12 cellular contexts compared by ENCODE assay signal in the genomic region with DNA sequence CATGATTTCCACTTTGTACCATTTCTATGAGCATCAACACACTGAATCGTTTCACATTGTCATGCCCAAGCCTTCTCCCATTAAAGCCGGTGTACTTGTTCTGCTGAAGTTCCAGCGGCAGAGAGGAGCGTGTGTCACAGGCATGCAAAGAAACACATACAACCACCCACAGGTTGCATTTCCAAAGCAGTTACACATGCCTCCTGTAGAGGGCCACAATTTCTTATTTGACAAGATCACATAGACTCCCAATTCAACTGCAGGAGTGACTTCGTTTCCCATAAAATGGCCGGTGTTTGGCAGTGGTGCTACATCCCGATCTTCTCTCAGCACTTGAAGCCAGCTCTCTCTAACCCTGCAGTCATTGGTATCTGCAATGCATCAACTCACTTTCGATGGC.
DNase-seq lines count a peak whose midpoint lies in the region; ATAC-seq, FAIRE-seq and TF ChIP-seq lines count a peak whose summit lies in the region.
"Had no signal": no experiment of that assay in that cellular context is flagged by ENCODE, and none has a peak within 500 bp of the region (broad histone marks: within the 10 kb centered on the region; RNA-seq: fewer than 3 reads in every experiment).

No MANE protein-coding gene starts in this region.

- WGBS in SK-N-SH (ENCODE audit: low lambda C conversion rate), result 6% methylated on average over 8 of the region's 8 CpGs

- POLR2A ChIA-PET in SK-N-SH (lab: Yijun Ruan, JAX), result no interaction called here

- no peaks in the 10 kb centered on the region for H3F3A ChIP-seq in SK-N-SH (replicated peaks; ENCODE audit: insufficient read depth)

- H3K79me2 ChIP-seq in SK-N-SH (ENCODE audit: insufficient read depth), result no peaks in the 10 kb centered on the region

- DNase-seq in SK-N-SH (peak; percentile 8), NCI-H524 treated with DMSO at 0.1 percent for 48 hours (lab: John Stamatoyannopoulos, UW) (peak; percentile 3), bronchial epithelial cell (ENCODE audit: low read depth) (no peak), urothelium cell line (ENCODE audit: low spot score) (peak; percentile 5), omental fat pad (ENCODE audit: low spot score) (no peak)
- DNase-seq: naive thymus-derived CD8-positive, alpha-beta T cell; T-helper 2 cell had no signal

- H3K9ac ChIP-seq in SK-N-SH, result no peak overlapping the region

- no peak overlapping the region for H3K27ac ChIP-seq in SK-N-SH (ENCODE audit: low read depth in 2 of 2, low read length in 1 of 2)
- H3K27ac ChIP-seq: ascending aorta had no signal

- no peak overlapping the region for H2AFZ ChIP-seq in SK-N-SH (ENCODE audit: low read depth)

- H3K36me3 ChIP-seq in SK-N-SH (replicated peaks in 1 of 2; ENCODE audit: control insufficient read depth in 1 of 2, insufficient read depth in 2 of 2, low read length in 1 of 2) (no peaks in the 10 kb centered on the region), bronchial epithelial cell (ENCODE audit: control insufficient read depth, insufficient read depth, low read length) (no peaks in the 10 kb centered on the region)
- H3K36me3 ChIP-seq: ascending aorta had no signal

- H3K9me3 ChIP-seq in SK-N-SH, result no peaks in the 10 kb centered on the region
- H3K9me3 ChIP-seq: ascending aorta had no signal

- no peak for TF ChIP-seq EP300 in SK-N-SH (IDR thresholded peaks at IDR 0.05; ENCODE audit: borderline replicate concordance in 1 of 2, low read depth in 1 of 2, low read length in 1 of 2)

- H3K4me1 ChIP-seq in SK-N-SH (ENCODE audit: control insufficient read depth in 1 of 2, insufficient read depth in 2 of 2, low read depth in 1 of 2, low read length in 1 of 2), result no peaks in the 10 kb centered on the region
- H3K4me1 ChIP-seq: ascending aorta had no signal

- TF ChIP-seq RAD21 in SK-N-SH (IDR thresholded peaks at IDR 0.05; ENCODE audit: low read length), result peak; percentile 27; the same call in 1 of the 2 replicates

- H3K9me2 ChIP-seq in SK-N-SH, result no peaks in the 10 kb centered on the region

- CTCF ChIA-PET in SK-N-SH (lab: Yijun Ruan, JAX), result interaction anchor here (0.6 kb wide), 1 partner anchor 589 kb away, joined by 4 read pairs; no protein-coding TSS in a partner anchor

- FAIRE-seq in bronchial epithelial cell (lab: Jason Lieb, UNC) (peak; percentile 62), urothelium cell line (lab: Jason Lieb, UNC) (no peak)

- ATAC-seq in SK-N-SH treated with all-trans-retinoic acid at 6 μM for 48 hours (no peak), HG03354 (IDR thresholded peaks at IDR 0.05; ENCODE audit: poor library complexity, severe bottlenecking, unreplicated experiment) (no peak), omental fat pad (ENCODE audit: low FRiP score) (no peak), HG02642 (IDR thresholded peaks at IDR 0.05; ENCODE audit: poor library complexity, unreplicated experiment) (no peak)
- ATAC-seq: naive thymus-derived CD8-positive, alpha-beta T cell; stimulated activated memory B cell treated with anti-CD40 and anti-IgM and Interleukin-4, amounts not matched to agents 10 μg/mL and 1 μg/mL and 100 μg/mL, for 72 hours had no signal

- H3K4me3 ChIP-seq in SK-N-SH (ENCODE audit: low read depth in 2 of 2, low read length in 1 of 2) (no peak overlapping the region), bronchial epithelial cell (ENCODE audit: low read depth, low read length) (no peak overlapping the region)
- H3K4me3 ChIP-seq: ascending aorta had no signal

- TF ChIP-seq CTCF in SK-N-SH (IDR thresholded peaks at IDR 0.05), result 0 out of 2 replicates have a peak, but pooled peaks have one; percentile 10
- TF ChIP-seq CTCF in bronchial epithelial cell (IDR thresholded peaks at IDR 0.05; ENCODE audit: insufficient read depth, low read length, severe bottlenecking), result no peak
- no peak for TF ChIP-seq CTCF in omental fat pad (IDR thresholded peaks at IDR 0.05)

- no peaks in the 10 kb centered on the region for H3K27me3 ChIP-seq in SK-N-SH (ENCODE audit: insufficient read depth)
- no peaks in the 10 kb centered on the region for H3K27me3 ChIP-seq in bronchial epithelial cell (ENCODE audit: control insufficient read depth, insufficient read depth, low read length)
- H3K27me3 ChIP-seq: ascending aorta had no signal

- H4K20me1 ChIP-seq in SK-N-SH (ENCODE audit: insufficient read depth), result no peaks in the 10 kb centered on the region

- H3K4me2 ChIP-seq in SK-N-SH, result no peak overlapping the region

TF ChIP-seq in SK-N-SH, 30 proteins besides CTCF, POLR2A, EP300 and RAD21:
- no peak for TF ChIP-seq REST (IDR thresholded peaks at IDR 0.05; ENCODE audit: low read depth, low read length)
- TF ChIP-seq MEF2A (IDR thresholded peaks at IDR 0.05; ENCODE audit: borderline replicate concordance, low read depth), result no peak
- TF ChIP-seq CHD2 (IDR thresholded peaks at IDR 0.05; ENCODE audit: low read length, partially characterized antibody), result no peak
- TF ChIP-seq SIN3A (IDR thresholded peaks at IDR 0.05; ENCODE audit: borderline replicate concordance, low read depth, low read length), result no peak
- no peak for TF ChIP-seq SMC3 (IDR thresholded peaks at IDR 0.05; ENCODE audit: low read depth, low read length)
- no peak for TF ChIP-seq FOSL2 (IDR thresholded peaks at IDR 0.05; ENCODE audit: borderline replicate concordance, low read depth)
- no peak for TF ChIP-seq TAF1 (IDR thresholded peaks at IDR 0.05; ENCODE audit: borderline replicate concordance, low read depth, low read length)
- no peak for TF ChIP-seq FOXJ3 (CRISPR knock-in tag; IDR thresholded peaks at IDR 0.05)
- TF ChIP-seq NFIC (IDR thresholded peaks at IDR 0.05; ENCODE audit: borderline replicate concordance), result no peak

TF ChIP-seq in SK-N-SH treated with all-trans-retinoic acid at 6 μM for 48 hours, 23 proteins besides CTCF, POLR2A, EP300 and RAD21:
- no peak for TF ChIP-seq ZNF8 (CRISPR knock-in tag; IDR thresholded peaks at IDR 0.05)
- TF ChIP-seq, protein P1, sequence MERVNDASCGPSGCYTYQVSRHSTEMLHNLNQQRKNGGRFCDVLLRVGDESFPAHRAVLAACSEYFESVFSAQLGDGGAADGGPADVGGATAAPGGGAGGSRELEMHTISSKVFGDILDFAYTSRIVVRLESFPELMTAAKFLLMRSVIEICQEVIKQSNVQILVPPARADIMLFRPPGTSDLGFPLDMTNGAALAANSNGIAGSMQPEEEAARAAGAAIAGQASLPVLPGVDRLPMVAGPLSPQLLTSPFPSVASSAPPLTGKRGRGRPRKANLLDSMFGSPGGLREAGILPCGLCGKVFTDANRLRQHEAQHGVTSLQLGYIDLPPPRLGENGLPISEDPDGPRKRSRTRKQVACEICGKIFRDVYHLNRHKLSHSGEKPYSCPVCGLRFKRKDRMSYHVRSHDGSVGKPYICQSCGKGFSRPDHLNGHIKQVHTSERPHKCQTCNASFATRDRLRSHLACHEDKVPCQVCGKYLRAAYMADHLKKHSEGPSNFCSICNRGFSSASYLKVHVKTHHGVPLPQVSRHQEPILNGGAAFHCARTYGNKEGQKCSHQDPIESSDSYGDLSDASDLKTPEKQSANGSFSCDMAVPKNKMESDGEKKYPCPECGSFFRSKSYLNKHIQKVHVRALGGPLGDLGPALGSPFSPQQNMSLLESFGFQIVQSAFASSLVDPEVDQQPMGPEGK (CRISPR knock-in tag; IDR thresholded peaks at IDR 0.05; ENCODE audit: borderline replicate concordance), result no peak
- TF ChIP-seq TCF4 (CRISPR knock-in tag; IDR thresholded peaks at IDR 0.05; ENCODE audit: borderline replicate concordance), result no peak
- no peak for TF ChIP-seq PPARA (CRISPR knock-in tag; IDR thresholded peaks at IDR 0.05; ENCODE audit: borderline replicate concordance)
- no peak for TF ChIP-seq GLIS3 (CRISPR knock-in tag; IDR thresholded peaks at IDR 0.05)
- TF ChIP-seq ZC3H10 (CRISPR knock-in tag; IDR thresholded peaks at IDR 0.05), result no peak
- TF ChIP-seq ZFP3 (CRISPR knock-in tag; IDR thresholded peaks at IDR 0.05), result no peak
- TF ChIP-seq SNAI2 (CRISPR knock-in tag; IDR thresholded peaks at IDR 0.05), result no peak
- no peak for TF ChIP-seq ARNTL (CRISPR knock-in tag; IDR thresholded peaks at IDR 0.05; ENCODE audit: borderline replicate concordance, low read depth)
- TF ChIP-seq ZNF565 (CRISPR knock-in tag; conservative IDR thresholded peaks at IDR 0.05; ENCODE audit: low read depth), result no peak
- no peak for TF ChIP-seq ZNF70 (CRISPR knock-in tag; IDR thresholded peaks at IDR 0.05)
- TF ChIP-seq ESRRG (CRISPR knock-in tag; IDR thresholded peaks at IDR 0.05), result no peak
- TF ChIP-seq ISL1 (CRISPR knock-in tag; IDR thresholded peaks at IDR 0.05), result no peak
- TF ChIP-seq CSDC2 (CRISPR knock-in tag; IDR thresholded peaks at IDR 0.05), result no peak
- TF ChIP-seq ZFP30 (CRISPR knock-in tag; IDR thresholded peaks at IDR 0.05), result no peak
- no peak for TF ChIP-seq OSR1 (CRISPR knock-in tag; IDR thresholded peaks at IDR 0.05)
- TF ChIP-seq, protein P2, sequence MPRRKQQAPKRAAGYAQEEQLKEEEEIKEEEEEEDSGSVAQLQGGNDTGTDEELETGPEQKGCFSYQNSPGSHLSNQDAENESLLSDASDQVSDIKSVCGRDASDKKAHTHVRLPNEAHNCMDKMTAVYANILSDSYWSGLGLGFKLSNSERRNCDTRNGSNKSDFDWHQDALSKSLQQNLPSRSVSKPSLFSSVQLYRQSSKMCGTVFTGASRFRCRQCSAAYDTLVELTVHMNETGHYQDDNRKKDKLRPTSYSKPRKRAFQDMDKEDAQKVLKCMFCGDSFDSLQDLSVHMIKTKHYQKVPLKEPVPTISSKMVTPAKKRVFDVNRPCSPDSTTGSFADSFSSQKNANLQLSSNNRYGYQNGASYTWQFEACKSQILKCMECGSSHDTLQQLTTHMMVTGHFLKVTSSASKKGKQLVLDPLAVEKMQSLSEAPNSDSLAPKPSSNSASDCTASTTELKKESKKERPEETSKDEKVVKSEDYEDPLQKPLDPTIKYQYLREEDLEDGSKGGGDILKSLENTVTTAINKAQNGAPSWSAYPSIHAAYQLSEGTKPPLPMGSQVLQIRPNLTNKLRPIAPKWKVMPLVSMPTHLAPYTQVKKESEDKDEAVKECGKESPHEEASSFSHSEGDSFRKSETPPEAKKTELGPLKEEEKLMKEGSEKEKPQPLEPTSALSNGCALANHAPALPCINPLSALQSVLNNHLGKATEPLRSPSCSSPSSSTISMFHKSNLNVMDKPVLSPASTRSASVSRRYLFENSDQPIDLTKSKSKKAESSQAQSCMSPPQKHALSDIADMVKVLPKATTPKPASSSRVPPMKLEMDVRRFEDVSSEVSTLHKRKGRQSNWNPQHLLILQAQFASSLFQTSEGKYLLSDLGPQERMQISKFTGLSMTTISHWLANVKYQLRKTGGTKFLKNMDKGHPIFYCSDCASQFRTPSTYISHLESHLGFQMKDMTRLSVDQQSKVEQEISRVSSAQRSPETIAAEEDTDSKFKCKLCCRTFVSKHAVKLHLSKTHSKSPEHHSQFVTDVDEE (CRISPR knock-in tag; IDR thresholded peaks at IDR 0.05), result no peak
- no peak for TF ChIP-seq RARB (CRISPR knock-in tag; IDR thresholded peaks at IDR 0.05)
- TF ChIP-seq TOX (CRISPR knock-in tag; IDR thresholded peaks at IDR 0.05; ENCODE audit: borderline replicate concordance), result no peak

Comparison
In these comparisons a context has a peak if more than half of its experiments do, and no peak if none do; other contexts are left out.
1. DNase-seq: peak in SK-N-SH (single experiment), NCI-H524 treated with DMSO at 0.1 percent for 48 hours (single experiment) and urothelium cell line (single experiment); none in bronchial epithelial cell (single experiment) and omental fat pad (single experiment).